8 cellular contexts compared by ENCODE assay signal in genomic region chr1:27099904-27100796, GRCh38. TPM values are rescaled to one million over a fixed set of nuclear protein-coding genes. Genes with fewer than 3 reads are reported as not detected.
DNase-seq lines count a peak whose midpoint lies in the region; ATAC-seq and TF ChIP-seq lines count a peak whose summit lies in the region.

No MANE protein-coding gene starts in this region.

- H3K27ac Mint-ChIP-seq in activated naive CD8-positive, alpha-beta T cell treated with anti-CD3 and anti-CD28 coated beads, Interleukin-2, amount 10 ng/mL, durations not matched to agents 7 days and 5 days, result peak overlapping the region; percentile 73

- H3K9me3 ChIP-seq in HUES6 (ENCODE audit: control insufficient read depth, insufficient read depth, low read depth, low read length), result no peaks in the 10 kb centered on the region

- peaks cover 17% of the 10 kb centered on the region for H3K4me1 ChIP-seq in HUES6 (ENCODE audit: control insufficient read depth, insufficient read depth, low read length)

- peak overlapping the region; percentile 36 for H3K9ac ChIP-seq in HUES6 (ENCODE audit: low read length)

- POLR2A ChIA-PET in activated naive CD8-positive, alpha-beta T cell treated with anti-CD3 and anti-CD28 coated beads, Interleukin-2, amount 10 ng/mL, durations not matched to agents 7 days and 5 days (lab: Charles Lee), result interaction anchor here (1.0 to 2.1 kb wide), 3 partner anchors 12 to 295 kb away, joined by 3 to 6 read pairs (median 4); no protein-coding TSS in a partner anchor
- POLR2A ChIA-PET in HEK293T (lab: Yijun Ruan, JAX), result interaction anchor here (1.9 kb wide), 1 partner anchor 54 kb away, joined by 7 read pairs; the partner anchor contains the start of gene SLC9A1

- H3K27ac ChIP-seq in HUES6 (ENCODE audit: low read depth, low read length), result 0 out of 2 replicates have a peak overlapping the region, but pooled peaks have one; percentile 17

- no peaks in the 10 kb centered on the region for H3K27me3 ChIP-seq in HUES6 (ENCODE audit: control insufficient read depth, insufficient read depth, low read length)

- H3K4me3 Mint-ChIP-seq in activated naive CD8-positive, alpha-beta T cell treated with anti-CD3 and anti-CD28 coated beads, Interleukin-2, amount 10 ng/mL, durations not matched to agents 7 days and 5 days, result no peak overlapping the region

- CTCF ChIA-PET in HEK293T (lab: Yijun Ruan, JAX), result interaction anchor here (0.7 to 8.9 kb wide), 6 partner anchors 55 to 569 kb away, joined by 3 to 94 read pairs (median 5); no protein-coding TSS in a partner anchor

- H3K36me3 Mint-ChIP-seq in activated naive CD8-positive, alpha-beta T cell treated with anti-CD3 and anti-CD28 coated beads, Interleukin-2, amount 10 ng/mL, durations not matched to agents 7 days and 5 days, result peaks cover 2% of the 10 kb centered on the region

- H3K9me3 Mint-ChIP-seq in activated naive CD8-positive, alpha-beta T cell treated with anti-CD3 and anti-CD28 coated beads, Interleukin-2, amount 10 ng/mL, durations not matched to agents 7 days and 5 days, result no peaks in the 10 kb centered on the region

- no peak for ATAC-seq in activated naive CD8-positive, alpha-beta T cell treated with anti-CD3 and anti-CD28 coated beads, Interleukin-2, amount 10 ng/mL, durations not matched to agents 7 days and 5 days (ENCODE audit: low read depth)
- ATAC-seq in HG02884 (IDR thresholded peaks at IDR 0.05; ENCODE audit: unreplicated experiment), result no peak

- no peak for DNase-seq in activated naive CD8-positive, alpha-beta T cell treated with anti-CD3 and anti-CD28 coated beads, Interleukin-2, amount 10 ng/mL, durations not matched to agents 7 days and 5 days
- peak; percentile 46 for DNase-seq in iPS-NIHi7 (ENCODE audit: extremely low spot score)
- DNase-seq in stromal cell of bone marrow (ENCODE audit: low read depth), result peak; percentile 54
- no peak for DNase-seq in anterior cingulate cortex (lab: John Stamatoyannopoulos, UW)
- no peak for DNase-seq in NCI-H2029 (lab: John Stamatoyannopoulos, UW)
- DNase-seq in HEK293T (ENCODE audit: extremely low spot score), result no peak

- H3K4me1 Mint-ChIP-seq in activated naive CD8-positive, alpha-beta T cell treated with anti-CD3 and anti-CD28 coated beads, Interleukin-2, amount 10 ng/mL, durations not matched to agents 7 days and 5 days, result peaks cover 15% of the 10 kb centered on the region

- peaks cover 4% of the 10 kb centered on the region; the same call in 1 of the 2 replicates for H3K36me3 ChIP-seq in HUES6 (ENCODE audit: control insufficient read depth, insufficient read depth, low read length)

- no peaks in the 10 kb centered on the region for H3K27me3 Mint-ChIP-seq in activated naive CD8-positive, alpha-beta T cell treated with anti-CD3 and anti-CD28 coated beads, Interleukin-2, amount 10 ng/mL, durations not matched to agents 7 days and 5 days

- H3K4me3 ChIP-seq in HUES6 (ENCODE audit: low read depth, low read length), result no peak overlapping the region

TF ChIP-seq in HEK293T, 16 proteins besides CTCF, POLR2A, EP300 and RAD21:
- TF ChIP-seq SUZ12 (IDR thresholded peaks at IDR 0.05), result no peak
- TF ChIP-seq ARNT (IDR thresholded peaks at IDR 0.05), result no peak
- no peak for TF ChIP-seq TARDBP (IDR thresholded peaks at IDR 0.05)
- TF ChIP-seq L3MBTL2 (conservative IDR thresholded peaks at IDR 0.05), result no peak
- TF ChIP-seq PKNOX1 (IDR thresholded peaks at IDR 0.05), result no peak
- TF ChIP-seq HDGF (IDR thresholded peaks at IDR 0.05; ENCODE audit: borderline replicate concordance), result no peak

RNA-seq across cellular contexts. Expression of gene SLC9A1, which starts 54.8 kb away (rescaled TPM):
- 10 to 100 TPM; 23.7 to 24.5 TPM for total RNA-seq in activated naive CD8-positive, alpha-beta T cell treated with anti-CD3 and anti-CD28 coated beads, Interleukin-2, amount 10 ng/mL, durations not matched to agents 7 days and 5 days

Comparison
In these comparisons a context has a peak if more than half of its experiments do, and no peak if none do; other contexts are left out.
1. DNase-seq: peak in iPS-NIHi7 (single experiment) and stromal cell of bone marrow (single experiment); none in activated naive CD8-positive, alpha-beta T cell treated with anti-CD3 and anti-CD28 coated beads, Interleukin-2, amount 10 ng/mL, durations not matched to agents 7 days and 5 days (single experiment), anterior cingulate cortex (0 of 58), NCI-H2029 (single experiment) and HEK293T (single experiment).